In the genomic region with DNA sequence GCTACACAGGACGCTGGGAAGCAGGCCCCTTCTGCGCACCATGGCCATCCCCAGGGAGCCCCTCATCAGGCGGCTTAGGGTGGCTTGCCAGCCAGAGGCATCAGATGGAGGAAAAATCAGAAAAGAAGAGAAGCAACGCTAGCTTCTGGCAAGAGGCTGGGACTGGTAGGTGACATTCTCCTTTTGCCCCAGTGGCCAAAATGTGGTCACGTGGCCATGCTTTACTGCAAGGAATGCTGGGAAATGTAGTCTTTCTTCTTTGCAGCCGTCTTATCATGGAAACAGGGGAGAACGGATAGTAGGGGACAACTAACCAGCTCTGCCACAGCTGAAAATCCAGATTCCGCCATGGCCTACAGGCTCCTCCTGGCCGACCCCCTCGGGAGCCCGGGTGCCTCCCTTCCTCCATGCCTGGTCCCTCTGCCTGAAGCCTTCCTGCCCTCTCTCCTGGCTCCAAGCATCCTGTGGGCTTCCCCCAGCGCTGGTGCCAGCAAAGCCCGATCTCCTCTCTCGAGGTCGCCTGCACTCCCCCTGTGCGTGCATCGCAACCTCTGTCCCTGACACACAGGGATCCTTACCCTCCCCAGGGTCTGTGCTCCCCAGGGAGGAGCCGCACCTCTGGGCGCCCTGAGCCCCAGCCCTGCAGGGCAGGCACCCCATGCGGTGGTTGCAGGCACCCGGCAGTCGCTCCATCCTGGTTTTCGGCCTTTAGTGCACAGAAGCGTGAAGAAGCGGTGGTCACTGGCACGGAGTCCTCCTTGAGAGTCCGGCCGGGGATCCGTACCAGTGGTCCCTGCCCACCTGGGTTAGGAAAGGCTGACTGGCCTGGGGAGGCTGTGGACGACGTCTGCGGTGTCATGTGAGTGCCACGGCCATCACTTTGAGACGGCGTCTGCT, we compare ENCODE assay signal across 7 cellular contexts.
A peak's percentile ranks its signal among the peaks of the same experiment; 100 is the strongest.
DNase-seq lines count a peak whose midpoint lies in the region; ATAC-seq and TF ChIP-seq lines count a peak whose summit lies in the region.
"Not testable (repeated sequence)": the region's sequence is repeated elsewhere in the genome, so short reads cannot be mapped to it uniquely, and the experiment has no call there.

No MANE protein-coding gene starts in this region.

- H3K36me3 ChIP-seq in Panc1 (ENCODE audit: control insufficient read depth, insufficient read depth, low read length) = not testable (repeated sequence)

- in situ Hi-C loops in GM13976 (cut with MboI; ENCODE audit: low sequenced_read_pairs, unreplicated experiment); Panc1 (cut with HindIII; ENCODE audit: low pct_unique_long_range_greater_than_20kb, low sequenced_read_pairs): not testable (repeated sequence)

- TF ChIP-seq CTCF in GM13976 (IDR thresholded peaks at IDR 0.05; ENCODE audit: borderline replicate concordance, control extremely low read depth, extremely low read depth, insufficient read depth, missing control alignments); NB4 (IDR thresholded peaks at IDR 0.05; ENCODE audit: low read depth, low read length); Panc1 (IDR thresholded peaks at IDR 0.05): not testable (repeated sequence)

- not testable (repeated sequence) for TF ChIP-seq POLR2A in NB4 (IDR thresholded peaks at IDR 0.05; ENCODE audit: extremely low read depth, insufficient read length)

- H3K4me3 ChIP-seq in NB4 (ENCODE audit: low read depth, low read length); Panc1 (ENCODE audit: low read depth in 2 of 2, low read length in 2 of 2): not testable (repeated sequence)

- intact Hi-C loops in Panc1 (cut with micrococcal nuclease; ENCODE audit: unreplicated experiment); cardiac septum (cut with DNase I); posterior vena cava (cut with DNase I): not testable (repeated sequence)

- ATAC-seq in Panc1 = peak; percentile 34; the same call in 1 of the 2 replicates

- H3K4me1 ChIP-seq in Panc1 (ENCODE audit: control insufficient read depth, insufficient read depth, low read length) = not testable (repeated sequence)

- POLR2A ChIA-PET in Panc1 (lab: Charles Lee) = not testable (repeated sequence)

- H3K27me3 ChIP-seq in Panc1 (ENCODE audit: control insufficient read depth, insufficient read depth, low read length) = not testable (repeated sequence)

- H3K27ac ChIP-seq in Panc1 (ENCODE audit: low read length) = not testable (repeated sequence)

- not testable (repeated sequence) for H3K9me3 ChIP-seq in Panc1 (ENCODE audit: control insufficient read depth, insufficient read depth, low read depth, low read length)

- peak; percentile 0 for DNase-seq in D341Med (ENCODE audit: low spot score)
- DNase-seq in GM13976 (ENCODE audit: low spot score) = peak; percentile 0
- DNase-seq in NB4 (ENCODE audit: low read depth) = peak; percentile 1
- DNase-seq in Panc1 (ENCODE audit: low read depth, low spot score) = not testable (repeated sequence)
- DNase-seq in SK-N-DZ (ENCODE audit: low spot score) = peak; percentile 38
- peak; percentile 4 for DNase-seq in cardiac septum (ENCODE audit: low spot score)
- DNase-seq in posterior vena cava (ENCODE audit: low spot score) = peak; percentile 64

- BruUV-seq in Panc1 (replicated peaks; lab: Mats Ljungman, UMichigan) = not testable (repeated sequence)

- CTCF ChIA-PET in Panc1 (lab: Charles Lee) = not testable (repeated sequence)
